ENCODE assay signal across 21 cellular contexts in genomic region chr22:36934153-36934939, GRCh38. TPM values are rescaled to one million over a fixed set of nuclear protein-coding genes. Genes with fewer than 3 reads are reported as not detected.
DNase-seq lines count a peak whose midpoint lies in the region; ATAC-seq, FAIRE-seq and TF ChIP-seq lines count a peak whose summit lies in the region.
"Had no signal": no experiment of that assay in that cellular context is flagged by ENCODE, and none has a peak within 500 bp of the region (broad histone marks: within the 10 kb centered on the region; RNA-seq: fewer than 3 reads in every experiment).

No MANE protein-coding gene starts in this region.

- no peak overlapping the region for H3K27ac Mint-ChIP-seq in activated naive CD4-positive, alpha-beta T cell treated with anti-CD3 and anti-CD28 coated beads, Interleukin-2, amount 10 ng/mL, durations not matched to agents 7 days and 5 days
- no peak overlapping the region for H3K27ac Mint-ChIP-seq in activated naive CD4-positive, alpha-beta T cell treated with anti-CD3 and anti-CD28 coated beads, Interleukin-2, amount 50 U/mL, for 72 hours
- H3K27ac Mint-ChIP-seq in activated B cell treated with CpG ODN at 0.5 μM for 24 hours, result peak overlapping the region; percentile 24
- H3K27ac Mint-ChIP-seq in memory B cell, result peak overlapping the region; percentile 45
- H3K27ac Mint-ChIP-seq: B cell had no signal

- no peaks in the 10 kb centered on the region for H3K9me3 Mint-ChIP-seq in activated naive CD4-positive, alpha-beta T cell treated with anti-CD3 and anti-CD28 coated beads, Interleukin-2, amount 10 ng/mL, durations not matched to agents 7 days and 5 days
- H3K9me3 Mint-ChIP-seq in activated naive CD4-positive, alpha-beta T cell treated with anti-CD3 and anti-CD28 coated beads, Interleukin-2, amount 50 U/mL, for 72 hours, result no peaks in the 10 kb centered on the region
- H3K9me3 Mint-ChIP-seq in activated B cell treated with CpG ODN at 0.5 μM for 24 hours (no peaks in the 10 kb centered on the region), memory B cell (no peaks in the 10 kb centered on the region)

- H3K4me3 Mint-ChIP-seq in activated naive CD4-positive, alpha-beta T cell treated with anti-CD3 and anti-CD28 coated beads, Interleukin-2, amount 10 ng/mL, durations not matched to agents 7 days and 5 days, result no peak overlapping the region
- H3K4me3 Mint-ChIP-seq in activated B cell treated with CpG ODN at 0.5 μM for 24 hours (no peak overlapping the region), memory B cell (no peak overlapping the region)
- H3K4me3 Mint-ChIP-seq: B cell, CD14-positive monocyte had no signal

- intact Hi-C loops in activated B cell treated with CpG ODN at 0.5 μM for 24 hours (cut with micrococcal nuclease), result no loop called here

- no peaks in the 10 kb centered on the region for H3K4me1 Mint-ChIP-seq in activated naive CD4-positive, alpha-beta T cell treated with anti-CD3 and anti-CD28 coated beads, Interleukin-2, amount 10 ng/mL, durations not matched to agents 7 days and 5 days
- H3K4me1 Mint-ChIP-seq in activated B cell treated with CpG ODN at 0.5 μM for 24 hours (peaks cover 20% of the 10 kb centered on the region), memory B cell (peaks cover 14% of the 10 kb centered on the region)

- CTCF ChIA-PET in activated naive CD4-positive, alpha-beta T cell treated with anti-CD3 and anti-CD28 coated beads, Interleukin-2, amount 10 ng/mL, durations not matched to agents 7 days and 5 days (lab: Charles Lee), result no interaction called here
- CTCF ChIA-PET in activated B cell treated with CpG ODN at 0.5 μM for 24 hours (lab: Charles Lee), result no interaction called here

- no peaks in the 10 kb centered on the region for H3K36me3 Mint-ChIP-seq in activated naive CD4-positive, alpha-beta T cell treated with anti-CD3 and anti-CD28 coated beads, Interleukin-2, amount 10 ng/mL, durations not matched to agents 7 days and 5 days
- H3K36me3 Mint-ChIP-seq in activated naive CD4-positive, alpha-beta T cell treated with anti-CD3 and anti-CD28 coated beads, Interleukin-2, amount 50 U/mL, for 72 hours, result no peaks in the 10 kb centered on the region
- peaks cover 78% of the 10 kb centered on the region for H3K36me3 Mint-ChIP-seq in activated B cell treated with CpG ODN at 0.5 μM for 24 hours (ENCODE audit: low read depth)
- H3K36me3 Mint-ChIP-seq in memory B cell, result peaks cover 23% of the 10 kb centered on the region

- peak; percentile 14 for DNase-seq in activated naive CD4-positive, alpha-beta T cell treated with anti-CD3 and anti-CD28 coated beads, Interleukin-2, amount 10 ng/mL, durations not matched to agents 7 days and 5 days
- no peak for DNase-seq in activated naive CD4-positive, alpha-beta T cell treated with anti-CD3 and anti-CD28 coated beads, Interleukin-2, amount 50 U/mL, for 72 hours (ENCODE audit: low spot score in 2 of 2)
- DNase-seq in activated B cell treated with CpG ODN at 0.5 μM for 24 hours, result no peak
- no peak for DNase-seq in memory B cell (ENCODE audit: low spot score in 2 of 2)
- DNase-seq in activated CD4-positive, alpha-beta T cell treated with anti-CD3 and anti-CD28 coated beads for 4 hours, result no peak
- DNase-seq in HTR-8/SVneo (ENCODE audit: insufficient read length, low spot score), result no peak
- DNase-seq in DMS79 (lab: John Stamatoyannopoulos, UW), result no peak
- DNase-seq: GF-D8, KBM-7, MM.1S, NCI-H1092, NCI-H1436, NCI-H187 treated with DMSO at 0.1 percent for 48 hours, NCI-H2107, SIG-M5 had no signal

- no peak for FAIRE-seq in HTR-8/SVneo (lab: Jason Lieb, UNC)
- FAIRE-seq: A204.1 had no signal

- H3K27me3 Mint-ChIP-seq in activated naive CD4-positive, alpha-beta T cell treated with anti-CD3 and anti-CD28 coated beads, Interleukin-2, amount 10 ng/mL, durations not matched to agents 7 days and 5 days, result peaks cover 8% of the 10 kb centered on the region
- no peaks in the 10 kb centered on the region for H3K27me3 Mint-ChIP-seq in activated B cell treated with CpG ODN at 0.5 μM for 24 hours
- no peaks in the 10 kb centered on the region for H3K27me3 Mint-ChIP-seq in memory B cell
- H3K27me3 Mint-ChIP-seq: B cell had no signal

- TF ChIP-seq CTCF in activated B cell treated with CpG ODN at 0.5 μM for 24 hours (IDR thresholded peaks at IDR 0.05), result no peak

- POLR2A ChIA-PET in activated B cell treated with CpG ODN at 0.5 μM for 24 hours (lab: Charles Lee), result interaction anchor here (2.7 kb wide), 1 partner anchor 74 kb away, joined by 9 read pairs; the partner anchor contains the start of gene NCF4

- ATAC-seq in activated naive CD4-positive, alpha-beta T cell treated with anti-CD3 and anti-CD28 coated beads, Interleukin-2, amount 50 U/mL, for 72 hours, result no peak
- ATAC-seq in activated B cell treated with CpG ODN at 0.5 μM for 24 hours (ENCODE audit: low read depth) (no peak), memory B cell (ENCODE audit: low read depth) (no peak)
- ATAC-seq: Panc1 had no signal

RNA-seq across cellular contexts. Expression of gene CSF2RB, which starts 20.9 kb away (rescaled TPM):
- total RNA-seq in activated naive CD4-positive, alpha-beta T cell treated with anti-CD3 and anti-CD28 coated beads, Interleukin-2, amount 50 U/mL, for 72 hours, result 1 to 10 TPM in 1 of 2 donors, under 1 TPM in 1; 0.87 to 1.4 TPM
- 141 and 152 TPM in 2 replicates for total RNA-seq in activated B cell treated with CpG ODN at 0.5 μM for 24 hours
- total RNA-seq: HT-29, NCI-H460 had no signal

Comparison
In these comparisons a context has a peak if more than half of its experiments do, and no peak if none do; other contexts are left out.
1. H3K27ac Mint-ChIP-seq: peak in activated B cell treated with CpG ODN at 0.5 μM for 24 hours (single experiment) and memory B cell (single experiment); none in activated naive CD4-positive, alpha-beta T cell treated with anti-CD3 and anti-CD28 coated beads, Interleukin-2, amount 10 ng/mL, durations not matched to agents 7 days and 5 days (single experiment) and activated naive CD4-positive, alpha-beta T cell treated with anti-CD3 and anti-CD28 coated beads, Interleukin-2, amount 50 U/mL, for 72 hours (0 of 2).
2. RNA of gene CSF2RB, which starts 20.9 kb away (total RNA-seq): 141 to 152 TPM in activated B cell treated with CpG ODN at 0.5 μM for 24 hours; 0.87 to 1.4 TPM in activated naive CD4-positive, alpha-beta T cell treated with anti-CD3 and anti-CD28 coated beads, Interleukin-2, amount 50 U/mL, for 72 hours; every median in the first group is over 10 times any median in the second.